In genomic region chr10:124628676-124629021, GRCh38 we compare ENCODE assay signal across 18 cellular contexts.
DNase-seq lines count a peak whose midpoint lies in the region; ATAC-seq and TF ChIP-seq lines count a peak whose summit lies in the region.
"Had no signal": no experiment of that assay in that cellular context is flagged by ENCODE, and none has a peak within 500 bp of the region (broad histone marks: within the 10 kb centered on the region; RNA-seq: fewer than 3 reads in every experiment).

No MANE protein-coding gene starts in this region.

- H3K9me3 Mint-ChIP-seq in CD8-positive, alpha-beta T cell: peaks cover 2% of the 10 kb centered on the region
- no peaks in the 10 kb centered on the region for H3K9me3 Mint-ChIP-seq in Calu3 (ENCODE audit: low read depth, unreplicated experiment)
- H3K9me3 Mint-ChIP-seq: activated naive CD4-positive, alpha-beta T cell treated with anti-CD3 and anti-CD28 coated beads, Interleukin-2, amount 50 U/mL, for 72 hours had no signal

- no TSS peak for BruUV-seq in Calu3 (replicated peaks; lab: Mats Ljungman, UMichigan)

- no peaks in the 10 kb centered on the region for H3K27me3 ChIP-seq in CD8-positive, alpha-beta T cell (ENCODE audit: insufficient read depth, low read length)
- H3K27me3 ChIP-seq in SU-DHL-6 (ENCODE audit: low read length) (no peaks in the 10 kb centered on the region), layer of hippocampus (ENCODE audit: control insufficient read depth, insufficient read depth, low read length) (no peaks in the 10 kb centered on the region), suprapubic skin (no peaks in the 10 kb centered on the region)

- DNase-seq in CD8-positive, alpha-beta T cell: no peak
- DNase-seq in suprapubic skin (ENCODE audit: low spot score in 2 of 2) (no peak), Calu3 (no peak), NOMO-1 treated with DMSO at 0.1 percent for 48 hours (lab: John Stamatoyannopoulos, UW; ENCODE audit: unreplicated experiment) (no peak), medulla oblongata (ENCODE audit: extremely low spot score) (no peak)
- DNase-seq: activated CD4-positive, alpha-beta T cell treated with anti-CD3 and anti-CD28 coated beads, Interleukin-2, amount 50 U/mL, for 1 hour; activated T-cell treated with anti-CD3 and anti-CD28 coated beads, Interleukin-2, amount 50 U/mL, for 24 hours; DMS53; effector CD8-positive, alpha-beta T cell; NCI-H1436; NCI-H446 treated with DMSO at 0.1 percent for 48 hours; retina; stimulated activated CD4-positive, alpha-beta T cell treated with anti-CD3 and anti-CD28 coated beads, Interleukin-4, amount 100 ng/mL, for 1 hour had no signal

- H3K4me1 Mint-ChIP-seq in CD8-positive, alpha-beta T cell (ENCODE audit: low read depth): peaks cover 63% of the 10 kb centered on the region
- H3K4me1 Mint-ChIP-seq in Calu3 (ENCODE audit: low read depth, unreplicated experiment): peaks cover 12% of the 10 kb centered on the region

- POLR2A ChIA-PET in CD8-positive, alpha-beta T cell (lab: Charles Lee): interaction anchor here (1.0 to 1.5 kb wide), 2 partner anchors 51 to 89 kb away, joined by 3 to 7 read pairs; no protein-coding TSS in a partner anchor

- ATAC-seq in CD8-positive, alpha-beta T cell: no peak
- no peak for ATAC-seq in GM18517 (IDR thresholded peaks at IDR 0.05; ENCODE audit: unreplicated experiment)
- ATAC-seq: activated naive CD4-positive, alpha-beta T cell treated with anti-CD3 and anti-CD28 coated beads, Interleukin-2, amount 50 U/mL, for 72 hours had no signal

- H3K27me3 Mint-ChIP-seq in CD8-positive, alpha-beta T cell (ENCODE audit: low read depth): no peaks in the 10 kb centered on the region
- H3K27me3 Mint-ChIP-seq in Calu3 (ENCODE audit: unreplicated experiment): no peaks in the 10 kb centered on the region
- H3K27me3 Mint-ChIP-seq: activated T-cell treated with anti-CD3 and anti-CD28 coated beads, Interleukin-2, amount 50 U/mL, for 24 hours had no signal

- H4K20me1 ChIP-seq in SU-DHL-6 (ENCODE audit: low read depth, low read length): no peaks in the 10 kb centered on the region

- no peak for TF ChIP-seq POLR2A in suprapubic skin (IDR thresholded peaks at IDR 0.05)

- H3K27ac ChIP-seq in CD8-positive, alpha-beta T cell (ENCODE audit: low read depth, low read length): no peak overlapping the region
- peak overlapping the region; percentile 99 for H3K27ac ChIP-seq in SU-DHL-6 (ENCODE audit: low read depth, low read length)
- H3K27ac ChIP-seq in layer of hippocampus (ENCODE audit: low read depth, low read length): peak overlapping the region; percentile 88
- H3K27ac ChIP-seq in suprapubic skin: peak overlapping the region; percentile 35
- H3K27ac ChIP-seq: HL-60 had no signal

- WGBS in suprapubic skin: 81% methylated on average over 7 of the region's 9 CpGs

- intact Hi-C loops in CD8-positive, alpha-beta T cell (cut with DNase I, micrococcal nuclease): loop anchor here in 1 of 2 experiments (5.0 kb wide), 1 partner anchor 96 kb away; no protein-coding TSS in a partner anchor
- intact Hi-C loops in Calu3 (cut with micrococcal nuclease; ENCODE audit: unreplicated experiment): no loop called here

- H3K36me3 Mint-ChIP-seq in CD8-positive, alpha-beta T cell: peaks cover 13% of the 10 kb centered on the region
- no peaks in the 10 kb centered on the region for H3K36me3 Mint-ChIP-seq in Calu3 (ENCODE audit: insufficient read depth, unreplicated experiment)

- H3K36me3 ChIP-seq in CD8-positive, alpha-beta T cell (ENCODE audit: insufficient read depth, low read length): no peaks in the 10 kb centered on the region
- H3K36me3 ChIP-seq in SU-DHL-6 (ENCODE audit: low read length): no peaks in the 10 kb centered on the region
- peaks cover 5% of the 10 kb centered on the region for H3K36me3 ChIP-seq in suprapubic skin

- no peak for TF ChIP-seq CTCF in CD8-positive, alpha-beta T cell (IDR thresholded peaks at IDR 0.05)
- no peak for TF ChIP-seq CTCF in SU-DHL-6 (IDR thresholded peaks at IDR 0.05; ENCODE audit: insufficient read depth, low read length, poor library complexity, severe bottlenecking)
- no peak for TF ChIP-seq CTCF in suprapubic skin (IDR thresholded peaks at IDR 0.05)
- TF ChIP-seq CTCF in Calu3 (IDR thresholded peaks at IDR 0.05; ENCODE audit: unreplicated experiment): no peak

- CTCF ChIA-PET in CD8-positive, alpha-beta T cell (lab: Charles Lee): interaction anchor here (1.2 to 9.5 kb wide), 7 partner anchors 15 to 117 kb away, joined by 3 to 73 read pairs (median 15); partner anchors contain the start of gene FAM53B
- CTCF ChIA-PET in Calu3 (lab: Charles Lee): no interaction called here

- H3K9me2 ChIP-seq in SU-DHL-6 (replicated peaks; ENCODE audit: insufficient read depth, low read length): no peaks in the 10 kb centered on the region

- H3K27ac Mint-ChIP-seq in CD8-positive, alpha-beta T cell: peak overlapping the region; percentile 84
- H3K27ac Mint-ChIP-seq in Calu3 (ENCODE audit: unreplicated experiment): no peak overlapping the region
- H3K27ac Mint-ChIP-seq: activated naive CD4-positive, alpha-beta T cell treated with anti-CD3 and anti-CD28 coated beads, Interleukin-2, amount 50 U/mL, for 72 hours had no signal

- H3K9ac ChIP-seq in SU-DHL-6 (ENCODE audit: low read length): peak overlapping the region; percentile 52

- no peaks in the 10 kb centered on the region for H3K9me3 ChIP-seq in CD8-positive, alpha-beta T cell (ENCODE audit: low read length)
- H3K9me3 ChIP-seq in SU-DHL-6 (ENCODE audit: insufficient read depth, low read length) (no peaks in the 10 kb centered on the region), suprapubic skin (no peaks in the 10 kb centered on the region)

- H3K79me2 ChIP-seq in SU-DHL-6 (ENCODE audit: insufficient read depth, low read length): peaks cover 95% of the 10 kb centered on the region

- no peak for TF ChIP-seq EP300 in suprapubic skin (IDR thresholded peaks at IDR 0.05)

- H2AFZ ChIP-seq in SU-DHL-6 (ENCODE audit: low read depth, low read length, severe bottlenecking): no peak overlapping the region

- no peak overlapping the region for H3K4me3 ChIP-seq in CD8-positive, alpha-beta T cell (ENCODE audit: low read depth, low read length)
- no peak overlapping the region for H3K4me3 ChIP-seq in SU-DHL-6 (ENCODE audit: insufficient read depth, low read length, poor library complexity, severe bottlenecking)
- H3K4me3 ChIP-seq in suprapubic skin: no peak overlapping the region

- peak overlapping the region; percentile 50 for H3K4me2 ChIP-seq in SU-DHL-6 (ENCODE audit: low read depth, low read length, poor library complexity, severe bottlenecking)

- peaks cover 65% of the 10 kb centered on the region for H3F3A ChIP-seq in SU-DHL-6 (ENCODE audit: insufficient read depth)

- H3K4me3 Mint-ChIP-seq in CD8-positive, alpha-beta T cell: no peak overlapping the region
- no peak overlapping the region for H3K4me3 Mint-ChIP-seq in Calu3 (ENCODE audit: low read depth, unreplicated experiment)
- H3K4me3 Mint-ChIP-seq: activated T-cell treated with anti-CD3 and anti-CD28 coated beads, Interleukin-2, amount 50 U/mL, for 24 hours had no signal

- H3K4me1 ChIP-seq in CD8-positive, alpha-beta T cell (ENCODE audit: insufficient read depth, low read length): peaks cover 48% of the 10 kb centered on the region
- H3K4me1 ChIP-seq in suprapubic skin: peaks cover 88% of the 10 kb centered on the region
